10 cellular contexts compared by ENCODE assay signal in the genomic region with DNA sequence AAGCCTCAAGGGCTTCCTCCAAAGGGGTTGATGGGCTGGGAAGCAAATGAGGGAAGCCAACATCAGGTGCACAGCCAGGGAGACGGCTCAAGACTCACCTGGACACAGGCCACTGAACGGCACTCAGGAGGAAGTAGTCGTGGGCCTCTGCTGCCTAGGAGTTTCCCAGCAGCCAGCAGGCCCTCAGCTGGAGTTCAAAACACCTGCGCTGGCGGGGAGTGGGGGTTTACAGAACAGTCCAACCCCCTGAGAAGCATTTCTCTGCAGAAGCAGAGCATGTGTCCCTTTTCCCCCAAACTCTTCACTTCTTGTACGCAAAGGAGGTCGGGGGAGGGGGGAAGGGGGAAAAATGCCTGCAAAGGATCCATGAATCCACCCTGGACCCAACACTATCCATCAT. TPM values are rescaled to one million over a fixed set of nuclear protein-coding genes. Genes with fewer than 3 reads are reported as not detected.
DNase-seq lines count a peak whose midpoint lies in the region; ATAC-seq, FAIRE-seq and TF ChIP-seq lines count a peak whose summit lies in the region.
"Had no signal": no experiment of that assay in that cellular context is flagged by ENCODE, and none has a peak within 500 bp of the region (broad histone marks: within the 10 kb centered on the region; RNA-seq: fewer than 3 reads in every experiment).

No MANE protein-coding gene starts in this region.

- H4K20me1 ChIP-seq in Karpas-422 (ENCODE audit: insufficient read depth, low read depth, low read length), result no peaks in the 10 kb centered on the region

- no peak overlapping the region for H2AFZ ChIP-seq in Karpas-422 (ENCODE audit: low read length)

- H3K9me3 ChIP-seq in A549 (no peaks in the 10 kb centered on the region), HUES48 (ENCODE audit: control insufficient read depth, insufficient read depth, low read length) (no peaks in the 10 kb centered on the region), Karpas-422 (ENCODE audit: low read length) (no peaks in the 10 kb centered on the region)

- H3K27ac ChIP-seq in A549, result peak overlapping the region in 1 of 2 experiments; percentile 11; a peak in 1 of 6 replicates
- H3K27ac ChIP-seq in HUES48 (ENCODE audit: low read depth, low read length), result peak overlapping the region; percentile 94
- no peak overlapping the region for H3K27ac ChIP-seq in Karpas-422 (ENCODE audit: low read length)

- H3K4me1 ChIP-seq in A549 (peaks cover 27% of the 10 kb centered on the region), HUES48 (ENCODE audit: control insufficient read depth, insufficient read depth, low read length) (peaks cover 39% of the 10 kb centered on the region), Karpas-422 (ENCODE audit: low read length) (peaks cover 12% of the 10 kb centered on the region)

- H3K4me3 ChIP-seq in A549 (no peak overlapping the region), HUES48 (ENCODE audit: low read depth, low read length) (no peak overlapping the region), Karpas-422 (ENCODE audit: low read length) (no peak overlapping the region)

- H3K27me3 ChIP-seq in HUES48 (ENCODE audit: control insufficient read depth, insufficient read depth, low read length) (peaks cover 30% of the 10 kb centered on the region), Karpas-422 (ENCODE audit: low read length) (no peaks in the 10 kb centered on the region)

- no peak for TF ChIP-seq POLR2A in A549 (IDR thresholded peaks at IDR 0.05; ENCODE audit: low read length)

- CTCF ChIA-PET in A549 (lab: Yijun Ruan, JAX), result interaction anchor here (1.9 to 10.7 kb wide), 5 partner anchors 10 to 150 kb away, joined by 5 to 104 read pairs (median 11); no protein-coding TSS in a partner anchor

- no peak for FAIRE-seq in A549 (lab: Jason Lieb, UNC)
- FAIRE-seq: endothelial cell of umbilical vein had no signal

- H3K27ac Mint-ChIP-seq in activated naive CD8-positive, alpha-beta T cell treated with anti-CD3 and anti-CD28 coated beads, Interleukin-2, amount 50 U/mL, for 24 hours, result peak overlapping the region; percentile 41
- peak overlapping the region; percentile 96 for H3K27ac Mint-ChIP-seq in mesothelial cell of epicardium

- H3K4me2 ChIP-seq in A549 (peak overlapping the region; percentile 80), Karpas-422 (ENCODE audit: low read depth, low read length, poor library complexity, severe bottlenecking) (no peak overlapping the region)

- DNase-seq in A549 (ENCODE audit: low read depth in 1 of 2, low spot score in 1 of 2) (no peak), mesothelial cell of epicardium (ENCODE audit: low spot score in 2 of 2, unreplicated experiment in 2 of 2) (no peak), left lobe of liver (ENCODE audit: low spot score) (no peak), DMS114 treated with DMSO at 0.1 percent for 48 hours (lab: John Stamatoyannopoulos, UW; ENCODE audit: unreplicated experiment) (no peak), NCI-H1048 (lab: John Stamatoyannopoulos, UW) (no peak), Karpas-422 (no peak)
- DNase-seq in activated naive CD8-positive, alpha-beta T cell treated with anti-CD3 and anti-CD28 coated beads, Interleukin-2, amount 50 U/mL, for 24 hours, result no peak
- DNase-seq: NCI-H82 had no signal

- H3K9ac ChIP-seq in HUES48 (ENCODE audit: low read depth, low read length) (no peak overlapping the region), Karpas-422 (ENCODE audit: low read length) (no peak overlapping the region)

- WGBS in A549 (ENCODE audit: missing lambda C conversion rate), result 79% methylated on average over 7 of the region's 7 CpGs

- H3K4me1 Mint-ChIP-seq in activated naive CD8-positive, alpha-beta T cell treated with anti-CD3 and anti-CD28 coated beads, Interleukin-2, amount 50 U/mL, for 24 hours, result peaks cover 40% of the 10 kb centered on the region
- H3K4me1 Mint-ChIP-seq in mesothelial cell of epicardium, result peaks cover 58% of the 10 kb centered on the region

- H3K79me2 ChIP-seq in Karpas-422 (ENCODE audit: low read length), result no peaks in the 10 kb centered on the region

- no peaks in the 10 kb centered on the region for H3K9me2 ChIP-seq in Karpas-422 (replicated peaks; ENCODE audit: insufficient read depth, low read length)

- TF ChIP-seq CTCF in A549 (IDR thresholded peaks at IDR 0.05) (no peak), mesothelial cell of epicardium (IDR thresholded peaks at IDR 0.05; ENCODE audit: unreplicated experiment) (no peak)

- peak overlapping the region; percentile 64 for H3K4me3 Mint-ChIP-seq in activated naive CD8-positive, alpha-beta T cell treated with anti-CD3 and anti-CD28 coated beads, Interleukin-2, amount 50 U/mL, for 24 hours
- H3K4me3 Mint-ChIP-seq in mesothelial cell of epicardium, result peak overlapping the region; percentile 57

- no peak for TF ChIP-seq EP300 in A549 (IDR thresholded peaks at IDR 0.05)

- POLR2A ChIA-PET in A549 (lab: Yijun Ruan, JAX), result interaction anchor here (1.3 to 5.8 kb wide), 3 partner anchors 48 to 108 kb away, joined by 4 to 45 read pairs (median 7); a partner anchor contains a TSS

- peaks cover 17% of the 10 kb centered on the region for H3K27me3 Mint-ChIP-seq in activated naive CD8-positive, alpha-beta T cell treated with anti-CD3 and anti-CD28 coated beads, Interleukin-2, amount 50 U/mL, for 24 hours
- peaks cover 14% of the 10 kb centered on the region for H3K27me3 Mint-ChIP-seq in mesothelial cell of epicardium (ENCODE audit: low read depth)

- TF ChIP-seq RAD21 in A549 (conservative IDR thresholded peaks at IDR 0.05 in 1 of 2, IDR thresholded peaks at IDR 0.05 in 1 of 2), result no peak

- H3K36me3 ChIP-seq in HUES48 (ENCODE audit: control insufficient read depth, insufficient read depth, low read length), result no peaks in the 10 kb centered on the region
- H3K36me3 ChIP-seq in Karpas-422 (ENCODE audit: insufficient read depth, low read length), result no peaks in the 10 kb centered on the region

- no peaks in the 10 kb centered on the region for H3K36me3 Mint-ChIP-seq in activated naive CD8-positive, alpha-beta T cell treated with anti-CD3 and anti-CD28 coated beads, Interleukin-2, amount 50 U/mL, for 24 hours (ENCODE audit: low read depth)
- no peaks in the 10 kb centered on the region for H3K36me3 Mint-ChIP-seq in mesothelial cell of epicardium

- ATAC-seq in A549 (no peak), left lobe of liver (no peak)
- no peak for ATAC-seq in activated naive CD8-positive, alpha-beta T cell treated with anti-CD3 and anti-CD28 coated beads, Interleukin-2, amount 50 U/mL, for 24 hours

- H3K9me3 Mint-ChIP-seq in activated naive CD8-positive, alpha-beta T cell treated with anti-CD3 and anti-CD28 coated beads, Interleukin-2, amount 50 U/mL, for 24 hours, result no peaks in the 10 kb centered on the region
- no peaks in the 10 kb centered on the region for H3K9me3 Mint-ChIP-seq in mesothelial cell of epicardium

TF ChIP-seq in A549, 52 proteins besides CTCF, POLR2A, EP300 and RAD21 (continues in another document):
- no peak for TF ChIP-seq GATA3 (IDR thresholded peaks at IDR 0.05; ENCODE audit: borderline replicate concordance)
- TF ChIP-seq, protein P1, sequence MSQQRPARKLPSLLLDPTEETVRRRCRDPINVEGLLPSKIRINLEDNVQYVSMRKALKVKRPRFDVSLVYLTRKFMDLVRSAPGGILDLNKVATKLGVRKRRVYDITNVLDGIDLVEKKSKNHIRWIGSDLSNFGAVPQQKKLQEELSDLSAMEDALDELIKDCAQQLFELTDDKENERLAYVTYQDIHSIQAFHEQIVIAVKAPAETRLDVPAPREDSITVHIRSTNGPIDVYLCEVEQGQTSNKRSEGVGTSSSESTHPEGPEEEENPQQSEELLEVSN (IDR thresholded peaks at IDR 0.05; ENCODE audit: borderline replicate concordance, low read depth), result no peak
- TF ChIP-seq RARB (CRISPR knock-in tag; IDR thresholded peaks at IDR 0.05), result no peak
- no peak for TF ChIP-seq SREBF2 (IDR thresholded peaks at IDR 0.05)
- no peak for TF ChIP-seq ZNF302 (CRISPR knock-in tag; IDR thresholded peaks at IDR 0.05)
- no peak for TF ChIP-seq TFCP2L1 (CRISPR knock-in tag; IDR thresholded peaks at IDR 0.05)
- TF ChIP-seq, protein P2, sequence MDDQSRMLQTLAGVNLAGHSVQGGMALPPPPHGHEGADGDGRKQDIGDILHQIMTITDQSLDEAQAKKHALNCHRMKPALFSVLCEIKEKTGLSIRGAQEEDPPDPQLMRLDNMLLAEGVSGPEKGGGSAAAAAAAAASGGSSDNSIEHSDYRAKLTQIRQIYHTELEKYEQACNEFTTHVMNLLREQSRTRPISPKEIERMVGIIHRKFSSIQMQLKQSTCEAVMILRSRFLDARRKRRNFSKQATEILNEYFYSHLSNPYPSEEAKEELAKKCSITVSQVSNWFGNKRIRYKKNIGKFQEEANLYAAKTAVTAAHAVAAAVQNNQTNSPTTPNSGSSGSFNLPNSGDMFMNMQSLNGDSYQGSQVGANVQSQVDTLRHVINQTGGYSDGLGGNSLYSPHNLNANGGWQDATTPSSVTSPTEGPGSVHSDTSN (IDR thresholded peaks at IDR 0.05), result no peak
- no peak for TF ChIP-seq CHD2 (IDR thresholded peaks at IDR 0.05; ENCODE audit: low read length, partially characterized antibody)
- no peak for TF ChIP-seq ZFP36 (IDR thresholded peaks at IDR 0.05; ENCODE audit: borderline replicate concordance, partially characterized antibody)
- TF ChIP-seq ESRRA (IDR thresholded peaks at IDR 0.05; ENCODE audit: borderline replicate concordance, low read length), result no peak
- TF ChIP-seq, protein P3, sequence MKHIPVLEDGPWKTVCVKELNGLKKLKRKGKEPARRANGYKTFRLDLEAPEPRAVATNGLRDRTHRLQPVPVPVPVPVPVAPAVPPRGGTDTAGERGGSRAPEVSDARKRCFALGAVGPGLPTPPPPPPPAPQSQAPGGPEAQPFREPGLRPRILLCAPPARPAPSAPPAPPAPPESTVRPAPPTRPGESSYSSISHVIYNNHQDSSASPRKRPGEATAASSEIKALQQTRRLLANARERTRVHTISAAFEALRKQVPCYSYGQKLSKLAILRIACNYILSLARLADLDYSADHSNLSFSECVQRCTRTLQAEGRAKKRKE (CRISPR knock-in tag; IDR thresholded peaks at IDR 0.05; ENCODE audit: low read depth), result no peak
- TF ChIP-seq ZC3H11A (IDR thresholded peaks at IDR 0.05), result no peak
- no peak for TF ChIP-seq HOXB13 (CRISPR knock-in tag; IDR thresholded peaks at IDR 0.05; ENCODE audit: low read depth)
- TF ChIP-seq FOXS1 (CRISPR knock-in tag; IDR thresholded peaks at IDR 0.05), result no peak
- no peak for TF ChIP-seq EHF (CRISPR knock-in tag; IDR thresholded peaks at IDR 0.05)

RNA-seq across cellular contexts. Expression of a gene that starts 2.3 kb away (rescaled TPM):
- 1.2 and 1.5 TPM in 2 replicates for polyA plus RNA-seq in A549 (2011; rRNA removed)
- 2.1 and 3.1 TPM in 2 replicates for polyA plus RNA-seq in A549 (2012; cell fraction: cytosol; rRNA removed)
- 12.6 and 13.9 TPM in 2 replicates for polyA plus RNA-seq in A549 (2012; cell fraction: nucleus; rRNA removed)
- 2.7 to 3.2 TPM (median 2.9 TPM) in 3 replicates for polyA plus RNA-seq in A549 (2017; fragmentation: RNase III; extraction: RNeasy Plus Mini Kit Qiagen cat#74134 plus additional on column Dnase treatment)
- 1.3 and 2.1 TPM in 2 replicates for polyA minus RNA-seq in A549 (2011; rRNA and poly(A)+ RNA removed)
- 25.5 to 28.2 TPM (median 27.5 TPM) in 3 replicates for total RNA-seq in mesothelial cell of epicardium
- 2.8 TPM for total RNA-seq in left lobe of liver
- total RNA-seq in Karpas-422 (2014; rRNA removed; shearing (Covaris generic); ENCODE audit: low replicate concordance), result 0.30 and 0.76 TPM in 2 replicates
